Comparison of ENCODE assay signal across 9 cellular contexts in the genomic region with DNA sequence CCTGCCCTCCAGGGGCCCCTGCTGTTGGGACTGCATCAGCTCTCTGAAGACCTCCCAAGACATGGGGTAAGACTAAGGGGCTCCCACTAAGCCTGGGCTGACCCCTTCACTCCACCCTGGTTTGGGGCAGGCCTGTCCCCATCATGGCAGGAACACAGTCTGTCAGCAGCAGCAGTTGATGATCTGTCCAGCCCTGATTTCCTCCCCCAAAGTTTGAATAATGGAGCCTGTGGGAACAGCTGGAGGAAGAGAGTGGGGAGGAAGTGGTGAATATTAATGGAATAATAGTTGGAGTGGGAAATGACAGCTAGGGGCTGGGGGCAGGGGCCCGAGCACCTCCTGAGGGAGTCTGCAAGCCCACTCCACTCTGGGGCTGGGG. TPM values are rescaled to one million over a fixed set of nuclear protein-coding genes. Genes with fewer than 3 reads are reported as not detected.
DNase-seq lines count a peak whose midpoint lies in the region; ATAC-seq and TF ChIP-seq lines count a peak whose summit lies in the region.
"Had no signal": no experiment of that assay in that cellular context is flagged by ENCODE, and none has a peak within 500 bp of the region (broad histone marks: within the 10 kb centered on the region; RNA-seq: fewer than 3 reads in every experiment).

No MANE protein-coding gene starts in this region.

- no peaks in the 10 kb centered on the region for H3K27me3 Mint-ChIP-seq in activated naive CD4-positive, alpha-beta T cell treated with anti-CD3 and anti-CD28 coated beads, Interleukin-2, amount 50 U/mL, for 24 hours

- H3K27me3 ChIP-seq in mammary epithelial cell (ENCODE audit: insufficient read depth, low read length): no peaks in the 10 kb centered on the region
- H3K27me3 ChIP-seq in mononuclear cell (ENCODE audit: insufficient read depth, low read length): no peaks in the 10 kb centered on the region
- no peaks in the 10 kb centered on the region for H3K27me3 ChIP-seq in transverse colon

- no peaks in the 10 kb centered on the region for H4K20me1 ChIP-seq in mammary epithelial cell (ENCODE audit: insufficient read depth, low read length)

- H3K4me3 ChIP-seq in mammary epithelial cell (replicated peaks in 1 of 3; ENCODE audit: insufficient read depth in 1 of 3, low read depth in 2 of 3, low read length in 3 of 3) (peak overlapping the region; percentile 47 to 67 (median 53)), mononuclear cell (ENCODE audit: low read length) (peak overlapping the region; percentile 33), transverse colon (peak overlapping the region in 3 of 4 donors; percentile 46 to 68 (median 52))

- no peak for ATAC-seq in GM18519 (IDR thresholded peaks at IDR 0.05; ENCODE audit: low FRiP score, unreplicated experiment)

- no peaks in the 10 kb centered on the region for H3K9me3 Mint-ChIP-seq in activated naive CD4-positive, alpha-beta T cell treated with anti-CD3 and anti-CD28 coated beads, Interleukin-2, amount 50 U/mL, for 24 hours

- H3K4me2 ChIP-seq in mammary epithelial cell (ENCODE audit: insufficient read depth, low read depth, low read length): peak overlapping the region; percentile 84

- H3K27ac ChIP-seq in mammary epithelial cell (ENCODE audit: insufficient read depth, low read depth, low read length) (peak overlapping the region; percentile 51), transverse colon (peak overlapping the region; percentile 86 to 94 (median 90))

- H3K4me1 Mint-ChIP-seq in activated naive CD4-positive, alpha-beta T cell treated with anti-CD3 and anti-CD28 coated beads, Interleukin-2, amount 50 U/mL, for 24 hours: peaks cover 24% of the 10 kb centered on the region

- TF ChIP-seq POLR2A in transverse colon (IDR thresholded peaks at IDR 0.05): no peak

- TF ChIP-seq CTCF in mammary epithelial cell (conservative IDR thresholded peaks at IDR 0.05 in 1 of 2, IDR thresholded peaks at IDR 0.05 in 1 of 2; ENCODE audit: extremely low read depth in 1 of 2, insufficient read depth in 1 of 2, low read depth in 1 of 2, low read length in 2 of 2) (no peak), transverse colon (IDR thresholded peaks at IDR 0.05) (no peak)

- no peak overlapping the region for H3K9ac ChIP-seq in mammary epithelial cell (ENCODE audit: insufficient read depth, low read length)

- H3K4me1 ChIP-seq in mammary epithelial cell (ENCODE audit: insufficient read depth, low read length) (peaks cover 26% of the 10 kb centered on the region), mononuclear cell (ENCODE audit: insufficient read depth, low read length) (peaks cover 63% of the 10 kb centered on the region), transverse colon (peaks cover 19 to 45% (median 38%) of the 10 kb centered on the region in 4 donors)

- DNase-seq in activated naive CD4-positive, alpha-beta T cell treated with Interleukin-2 at 50 U/mL for 16 hours: no peak
- no peak for DNase-seq in mammary epithelial cell
- no peak for DNase-seq in transverse colon
- no peak for DNase-seq in NCI-H526 treated with DMSO at 0.1 percent for 48 hours (lab: John Stamatoyannopoulos, UW)
- no peak for DNase-seq in NCI-H187 (lab: John Stamatoyannopoulos, UW)

- H3K4me3 Mint-ChIP-seq in activated naive CD4-positive, alpha-beta T cell treated with anti-CD3 and anti-CD28 coated beads, Interleukin-2, amount 50 U/mL, for 24 hours: peak overlapping the region; percentile 33

- no peak for TF ChIP-seq EP300 in transverse colon (IDR thresholded peaks at IDR 0.05; ENCODE audit: low read depth)

- 71% methylated on average over 1 of the region's 1 CpG for WGBS in mammary epithelial cell (ENCODE audit: low coverage, missing lambda C conversion rate)
- WGBS in transverse colon (ENCODE audit: low coverage in 1 of 2), 2 donors: 57% methylated on average over 1 of the region's 1 CpG; no CpG with 5 or more reads in 1 of the 2 donors

- no peaks in the 10 kb centered on the region for H3K9me3 ChIP-seq in mammary epithelial cell (replicated peaks; ENCODE audit: insufficient read depth, low read length)
- H3K9me3 ChIP-seq in mononuclear cell (ENCODE audit: low read depth, low read length): no peaks in the 10 kb centered on the region
- no peaks in the 10 kb centered on the region for H3K9me3 ChIP-seq in transverse colon

- dilution Hi-C loops in mammary epithelial cell (cut with HindIII; ENCODE audit: low sequenced_read_pairs): loop anchor here (5.0 kb wide), 1 partner anchor 156 kb away; no protein-coding TSS in a partner anchor

- CTCF ChIA-PET in mammary epithelial cell (lab: Charles Lee; ENCODE audit: low non-redundant PET): interaction anchor here (1.9 kb wide), 1 partner anchor 11 kb away, joined by 5 read pairs; no protein-coding TSS in a partner anchor

- no peak overlapping the region for H2AFZ ChIP-seq in mammary epithelial cell (ENCODE audit: low read depth, low read length)

- peaks cover 7% of the 10 kb centered on the region for H3K36me3 ChIP-seq in mammary epithelial cell (ENCODE audit: insufficient read depth, low read length)
- no peaks in the 10 kb centered on the region for H3K36me3 ChIP-seq in transverse colon

- in situ Hi-C loops in mammary epithelial cell (cut with MboI; ENCODE audit: low sequenced_read_pairs in 2 of 2): no loop called here
- in situ Hi-C loops in transverse colon (cut with MboI; ENCODE audit: low pct_ligation_motif_present in 1 of 4, low pct_unique_long_range_greater_than_20kb in 1 of 4, low sequenced_read_pairs in 3 of 4): no loop called here

- no peaks in the 10 kb centered on the region for H3K36me3 Mint-ChIP-seq in activated naive CD4-positive, alpha-beta T cell treated with anti-CD3 and anti-CD28 coated beads, Interleukin-2, amount 50 U/mL, for 24 hours

- no peaks in the 10 kb centered on the region for H3K79me2 ChIP-seq in mammary epithelial cell (ENCODE audit: insufficient read depth, low read length)

- H3K27ac Mint-ChIP-seq in activated naive CD4-positive, alpha-beta T cell treated with anti-CD3 and anti-CD28 coated beads, Interleukin-2, amount 50 U/mL, for 24 hours: no peak overlapping the region

- BruUV-seq in mammary epithelial cell (replicated peaks; lab: Mats Ljungman, UMichigan): no TSS peak

- intact Hi-C loops in mammary epithelial cell (cut with micrococcal nuclease): no loop called here
- intact Hi-C loops in transverse colon (cut with DNase I; ENCODE audit: low total_unique reads): no loop called here

RNA-seq across cellular contexts. Expression of a gene that starts 1.3 kb away (rescaled TPM):
- 1 to 10 TPM; 5.2 to 5.8 TPM for total RNA-seq in mammary epithelial cell
- 0.93 TPM for polyA plus RNA-seq in mammary epithelial cell
- 0.67 TPM for polyA minus RNA-seq in mammary epithelial cell
- 0.42 TPM for total RNA-seq in mononuclear cell
- total RNA-seq in transverse colon: 100 to 1,000 TPM in 1 of 4 donors, 10 to 100 TPM in 3; 18.5 to 225 (median 49.1) TPM

RNA-seq across cellular contexts. Expression of a gene that starts 11.2 kb away (rescaled TPM):
- 10 to 100 TPM; 39.2 to 50.6 TPM for total RNA-seq in mammary epithelial cell
- 76.9 TPM for polyA plus RNA-seq in mammary epithelial cell
- 50.3 TPM for polyA minus RNA-seq in mammary epithelial cell
- total RNA-seq in mononuclear cell: 13.0 TPM
- 10 to 100 TPM; 15.9 to 65.8 (median 50.1) TPM for total RNA-seq in transverse colon

RNA-seq across cellular contexts. Expression of a gene that starts 14.5 kb away (rescaled TPM):
- total RNA-seq in mammary epithelial cell (not detected), mononuclear cell (not detected), transverse colon (not detected)
- not detected for polyA plus RNA-seq in mammary epithelial cell
- polyA minus RNA-seq in mammary epithelial cell: not detected
- total RNA-seq: esophagus mucosa had no signal

RNA-seq across cellular contexts. Expression of a gene that starts 30.9 kb away (rescaled TPM):
- total RNA-seq in mammary epithelial cell: 10 to 100 TPM; 13.5 to 36.5 TPM
- 25.1 TPM for polyA plus RNA-seq in mammary epithelial cell
- polyA minus RNA-seq in mammary epithelial cell: 27.0 TPM
- 30.2 TPM for total RNA-seq in mononuclear cell
- total RNA-seq in transverse colon: 10 to 100 TPM; 12.0 to 29.9 (median 20.9) TPM

RNA-seq across cellular contexts. Expression of a gene that starts 31.3 kb away (rescaled TPM):
- total RNA-seq in mammary epithelial cell: 10 to 100 TPM; 16.5 to 17.3 TPM
- polyA plus RNA-seq in mammary epithelial cell: 26.3 TPM
- polyA minus RNA-seq in mammary epithelial cell: 26.2 TPM
- 8.0 TPM for total RNA-seq in mononuclear cell
- 10 to 100 TPM in 3 of 4 donors, 1 to 10 TPM in 1; 4.0 to 20.6 (median 10.8) TPM for total RNA-seq in transverse colon
